In genomic region chr4:74167585-74167984, GRCh38 we compare ENCODE assay signal across 1 cellular context.
TF ChIP-seq lines count a peak whose summit lies in the region.

No MANE protein-coding gene starts in this region.

TF ChIP-seq in H1, 55 proteins besides CTCF, POLR2A, EP300 and RAD21 (continued from another document):
- 0 out of 2 replicates have a peak, but pooled peaks have one; percentile 33 for TF ChIP-seq POLR2AphosphoS5 (IDR thresholded peaks at IDR 0.05; ENCODE audit: low read depth, low read length)
